17 cellular contexts compared by ENCODE assay signal in the genomic region with DNA sequence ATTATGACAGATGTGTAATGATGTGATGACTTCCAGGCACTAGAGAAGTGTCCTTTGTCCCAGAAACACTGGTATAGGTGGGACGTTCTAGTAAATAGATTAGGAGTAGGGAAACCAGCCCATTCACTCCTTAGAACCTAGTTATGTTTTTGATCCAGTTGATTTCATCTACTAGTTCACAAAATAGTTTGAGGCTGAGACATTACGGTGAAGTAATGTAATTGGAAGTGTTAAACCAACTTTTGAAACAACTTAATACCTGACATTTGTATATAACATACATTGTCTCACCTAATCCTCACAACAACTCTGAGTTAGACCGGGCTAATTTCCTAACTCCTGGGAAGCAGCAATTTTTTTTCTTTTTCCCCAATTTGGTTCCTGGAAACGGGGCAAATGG. TPM values are rescaled to one million over a fixed set of nuclear protein-coding genes. Genes with fewer than 3 reads are reported as not detected.
DNase-seq lines count a peak whose midpoint lies in the region; ATAC-seq and TF ChIP-seq lines count a peak whose summit lies in the region.
"Had no signal": no experiment of that assay in that cellular context is flagged by ENCODE, and none has a peak within 500 bp of the region (broad histone marks: within the 10 kb centered on the region; RNA-seq: fewer than 3 reads in every experiment).

No MANE protein-coding gene starts in this region.

- no peak for ATAC-seq in Panc1
- no peak for ATAC-seq in GM18861 (IDR thresholded peaks at IDR 0.05; ENCODE audit: unreplicated experiment)
- ATAC-seq: A549; left cardiac atrium; natural killer cell treated with Interleukin-12 subunit alpha and Interleukin-12 subunit beta and Interleukin-15 and Interleukin-18, amount 100 ng/mL, for 72 hours had no signal

- peak overlapping the region; percentile 29; the same call in 1 of the 2 replicates for H3K27ac ChIP-seq in 22Rv1
- H3K27ac ChIP-seq in Panc1 (ENCODE audit: low read length): peak overlapping the region; percentile 57
- H3K27ac ChIP-seq in esophagus muscularis mucosa (replicated peaks in 1 of 4): peak overlapping the region; percentile 26 to 63 (median 43)
- peak overlapping the region; percentile 88 for H3K27ac ChIP-seq in neuronal stem cell (replicated peaks; ENCODE audit: low read length)

- H3K9me3 ChIP-seq in Panc1 (ENCODE audit: control insufficient read depth, insufficient read depth, low read depth, low read length): no peaks in the 10 kb centered on the region
- no peaks in the 10 kb centered on the region for H3K9me3 ChIP-seq in esophagus muscularis mucosa
- no peaks in the 10 kb centered on the region for H3K9me3 ChIP-seq in neuronal stem cell (replicated peaks in 1 of 2; ENCODE audit: control insufficient read depth in 2 of 2, insufficient read depth in 1 of 2, low read depth in 1 of 2, low read length in 2 of 2)
- H3K9me3 ChIP-seq: A549, HAP-1 had no signal

- TF ChIP-seq CTCF in 22Rv1 (IDR thresholded peaks at IDR 0.05) (no peak), Panc1 (IDR thresholded peaks at IDR 0.05) (no peak), esophagus muscularis mucosa (IDR thresholded peaks at IDR 0.05) (no peak)

- DNase-seq in Panc1 (ENCODE audit: low read depth, low spot score) (no peak), esophagus muscularis mucosa (ENCODE audit: extremely low spot score) (no peak), neuronal stem cell (ENCODE audit: low spot score) (no peak), retina (no peak), NCI-H187 (lab: John Stamatoyannopoulos, UW) (no peak)
- DNase-seq in stimulated activated naive CD4-positive, alpha-beta T cell treated with Interleukin-2 at 50 U/mL for 16 hours (lab: John Stamatoyannopoulos, UW): no peak
- DNase-seq: activated CD4-positive, alpha-beta memory T cell treated with anti-CD3 and anti-CD28 coated beads for 36 hours; GF-D8; left cardiac atrium; NCI-H2029; RPMI8226 had no signal

- in situ Hi-C loops in Panc1 (cut with HindIII; ENCODE audit: low pct_unique_long_range_greater_than_20kb, low sequenced_read_pairs): no loop called here

- no TSS peak for BruUV-seq in Panc1 (replicated peaks; lab: Mats Ljungman, UMichigan)

- 64% methylated on average over 4 of the region's 4 CpGs for WGBS in esophagus muscularis mucosa
- no CpG with 5 or more reads among the region's 4 CpGs for WGBS in neuronal stem cell (ENCODE audit: extremely low coverage in 2 of 2, insufficient read length in 2 of 2, insufficient replicate concordance in 1 of 2), 2 donors

- no peak overlapping the region for H3K14ac ChIP-seq in neuronal stem cell (ENCODE audit: low read length)

- POLR2A ChIA-PET in Panc1 (lab: Charles Lee): no interaction called here

- no peaks in the 10 kb centered on the region; the same call in 1 of the 2 replicates for H3K36me3 ChIP-seq in Panc1 (ENCODE audit: control insufficient read depth, insufficient read depth, low read length)
- peaks cover 0 to 15% (median 11%) of the 10 kb centered on the region in 4 donors for H3K36me3 ChIP-seq in esophagus muscularis mucosa
- H3K36me3 ChIP-seq in neuronal stem cell (replicated peaks in 1 of 2; ENCODE audit: control insufficient read depth in 2 of 2, insufficient read depth in 2 of 2, low read length in 2 of 2): peaks cover 3 to 62% of the 10 kb centered on the region in 2 donors

- H4K8ac ChIP-seq in neuronal stem cell (ENCODE audit: low read depth, low read length): no peak overlapping the region

- no peaks in the 10 kb centered on the region for H3K27me3 ChIP-seq in Panc1 (ENCODE audit: control insufficient read depth, insufficient read depth, low read length)
- no peaks in the 10 kb centered on the region for H3K27me3 ChIP-seq in esophagus muscularis mucosa
- no peaks in the 10 kb centered on the region for H3K27me3 ChIP-seq in neuronal stem cell (ENCODE audit: control insufficient read depth in 3 of 3, insufficient read depth in 3 of 3, low read depth in 1 of 3, low read length in 3 of 3)

- no peak overlapping the region for H2AK5ac ChIP-seq in neuronal stem cell (ENCODE audit: low read depth, low read length)

- peak overlapping the region; percentile 44 for H3K18ac ChIP-seq in neuronal stem cell (ENCODE audit: low read length)

- intact Hi-C loops in Panc1 (cut with micrococcal nuclease; ENCODE audit: unreplicated experiment): no loop called here
- intact Hi-C loops in esophagus muscularis mucosa (cut with DNase I): no loop called here

- no peak overlapping the region for H2BK12ac ChIP-seq in neuronal stem cell (ENCODE audit: low read length)

- H2AFZ ChIP-seq in neuronal stem cell (ENCODE audit: low read length): no peak overlapping the region

- H2BK15ac ChIP-seq in neuronal stem cell (ENCODE audit: low read length): no peak overlapping the region

- no peak overlapping the region for H3K4me2 ChIP-seq in neuronal stem cell (ENCODE audit: insufficient read depth, low read length, poor library complexity, severe bottlenecking)
- H3K4me2 ChIP-seq: A549 had no signal

- TF ChIP-seq POLR2A in esophagus muscularis mucosa (IDR thresholded peaks at IDR 0.05; ENCODE audit: low read depth): no peak

- H3K4me3 ChIP-seq in Panc1 (ENCODE audit: low read depth in 2 of 2, low read length in 2 of 2): no peak overlapping the region
- no peak overlapping the region for H3K4me3 ChIP-seq in esophagus muscularis mucosa
- H3K4me3 ChIP-seq in neuronal stem cell (ENCODE audit: low read length in 2 of 2): no peak overlapping the region
- H3K4me3 ChIP-seq: A549, HAP-1 had no signal

- H3K9ac ChIP-seq in neuronal stem cell (ENCODE audit: low read depth, low read length, poor library complexity): no peak overlapping the region

- H3K4me1 ChIP-seq in Panc1 (ENCODE audit: control insufficient read depth, insufficient read depth, low read length) (peaks cover 50% of the 10 kb centered on the region), esophagus muscularis mucosa (peaks cover 85 to 96% (median 92%) of the 10 kb centered on the region in 4 donors), neuronal stem cell (ENCODE audit: control insufficient read depth in 2 of 2, insufficient read depth in 1 of 2, low read depth in 1 of 2, low read length in 2 of 2) (peaks cover 5 to 10% of the 10 kb centered on the region in 2 donors)
- H3K4me1 ChIP-seq: HAP-1 had no signal

- H4K91ac ChIP-seq in neuronal stem cell (ENCODE audit: low read depth, low read length, poor library complexity): no peak overlapping the region

- no peak for TF ChIP-seq EP300 in esophagus muscularis mucosa (IDR thresholded peaks at IDR 0.05)

- no peak overlapping the region for H2BK5ac ChIP-seq in neuronal stem cell (ENCODE audit: low read length)

- no peak overlapping the region for H3K4ac ChIP-seq in neuronal stem cell (ENCODE audit: low read length)

- no peak overlapping the region for H3K23ac ChIP-seq in neuronal stem cell (ENCODE audit: low read depth, low read length, poor library complexity)

- H3K79me1 ChIP-seq in neuronal stem cell (ENCODE audit: low read depth, low read length): peaks cover 3% of the 10 kb centered on the region

- no peak overlapping the region for H2BK120ac ChIP-seq in neuronal stem cell (ENCODE audit: low read depth, low read length)

- CTCF ChIA-PET in Panc1 (lab: Charles Lee): no interaction called here

RNA-seq across cellular contexts. Expression of a gene that starts 25.6 kb away (rescaled TPM):
- total RNA-seq in Panc1 (2021; ENCODE audit: unreplicated experiment) (189 TPM), esophagus muscularis mucosa (100 to 1,000 TPM in 1 of 4 donors, 10 to 100 TPM in 3; 78.1 to 101 (median 89.5) TPM)
- polyA plus RNA-seq in Panc1 (2012; ENCODE audit: insufficient read length): 184 TPM
- 80.5 TPM for polyA plus RNA-seq in neuronal stem cell (2013, experiment 1 of 2)
- polyA plus RNA-seq in neuronal stem cell (2013, experiment 2 of 2): 79.9 TPM

RNA-seq across cellular contexts. Expression of a gene that starts 35.6 kb away (rescaled TPM):
- total RNA-seq in Panc1 (2021; ENCODE audit: unreplicated experiment): not detected
- polyA plus RNA-seq in Panc1 (2012; ENCODE audit: insufficient read length): not detected
- total RNA-seq in esophagus muscularis mucosa: not detected
- not detected for polyA plus RNA-seq in neuronal stem cell (2013, experiment 1 of 2)
- not detected for polyA plus RNA-seq in neuronal stem cell (2013, experiment 2 of 2)
- total RNA-seq: activated CD4-positive, alpha-beta memory T cell treated with anti-CD3 and anti-CD28 coated beads for 36 hours; left cardiac atrium; LHCN-M2; natural killer cell treated with Interleukin-12 subunit alpha and Interleukin-12 subunit beta and Interleukin-15 and Interleukin-18, amount 100 ng/mL, for 72 hours had no signal
- polyA plus RNA-seq: A549 had no signal

RNA-seq across cellular contexts. Expression of a gene that starts 45.9 kb away (rescaled TPM):
- total RNA-seq in Panc1 (2021; ENCODE audit: unreplicated experiment): 112 TPM
- 115 TPM for polyA plus RNA-seq in Panc1 (2012; ENCODE audit: insufficient read length)
- total RNA-seq in esophagus muscularis mucosa: 100 to 1,000 TPM in 1 of 4 donors, 10 to 100 TPM in 3; 71.4 to 109 (median 82.6) TPM
- polyA plus RNA-seq in neuronal stem cell (2013, experiment 1 of 2): 227 TPM
- 230 TPM for polyA plus RNA-seq in neuronal stem cell (2013, experiment 2 of 2)

Comparison
In these comparisons a context has a peak if more than half of its experiments do, and no peak if none do; other contexts are left out.
1. H3K27ac ChIP-seq: peak in every context shown above with its lines; median percentile 88 in neuronal stem cell; 57 in Panc1; 43 in esophagus muscularis mucosa; 29 in 22Rv1.